11 cellular contexts compared by ENCODE assay signal in the genomic region with DNA sequence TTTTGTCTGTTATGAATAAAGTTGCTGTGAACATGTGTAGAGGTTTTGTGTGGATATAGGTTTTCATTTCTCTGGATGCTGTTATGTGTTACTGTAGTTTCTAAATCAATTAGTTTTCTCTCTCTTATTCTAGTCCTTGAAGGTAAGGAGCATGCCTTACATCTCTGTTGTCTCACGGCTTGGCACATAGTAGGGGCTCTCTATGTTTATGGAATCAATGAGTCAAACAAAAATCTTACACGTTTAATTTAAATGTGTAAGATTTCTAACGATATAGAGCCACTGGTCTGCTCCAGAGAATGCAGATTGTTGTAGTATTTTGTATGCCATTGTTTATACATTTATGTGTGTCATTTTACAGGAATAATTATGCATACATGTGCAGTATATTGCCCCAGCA.
"Had no signal": no experiment of that assay in that cellular context is flagged by ENCODE, and none has a peak within 500 bp of the region (broad histone marks: within the 10 kb centered on the region; RNA-seq: fewer than 3 reads in every experiment).

No MANE protein-coding gene starts in this region.

- H3K4me1 Mint-ChIP-seq: GM23338 had no signal

- H2AFZ ChIP-seq: GM23248, GM23338 had no signal

- H3K4me2 ChIP-seq: GM23338 had no signal

- H3K9me3 ChIP-seq: HAP-1 had no signal

- H3K27ac Mint-ChIP-seq: GM23338, H9, HFFc6 had no signal

- H3K9ac ChIP-seq: GM23248 had no signal

- ATAC-seq: GM23338, HCT116 had no signal

- H3K27ac ChIP-seq: GM23248 had no signal

- H3K4me3 Mint-ChIP-seq: GM23338, H9, HFFc6 had no signal

- FAIRE-seq: H1, H54 had no signal

- H3K9me3 Mint-ChIP-seq: GM23338, H9, HFFc6 had no signal

- H3K4me1 ChIP-seq: HAP-1 had no signal

- H3K4me3 ChIP-seq: GM23248, GM23338, HAP-1 had no signal

- DNase-seq: GM23248, GOT3, H7, H9, HCEC 1CT, HFFc6 had no signal
